In the genomic region with DNA sequence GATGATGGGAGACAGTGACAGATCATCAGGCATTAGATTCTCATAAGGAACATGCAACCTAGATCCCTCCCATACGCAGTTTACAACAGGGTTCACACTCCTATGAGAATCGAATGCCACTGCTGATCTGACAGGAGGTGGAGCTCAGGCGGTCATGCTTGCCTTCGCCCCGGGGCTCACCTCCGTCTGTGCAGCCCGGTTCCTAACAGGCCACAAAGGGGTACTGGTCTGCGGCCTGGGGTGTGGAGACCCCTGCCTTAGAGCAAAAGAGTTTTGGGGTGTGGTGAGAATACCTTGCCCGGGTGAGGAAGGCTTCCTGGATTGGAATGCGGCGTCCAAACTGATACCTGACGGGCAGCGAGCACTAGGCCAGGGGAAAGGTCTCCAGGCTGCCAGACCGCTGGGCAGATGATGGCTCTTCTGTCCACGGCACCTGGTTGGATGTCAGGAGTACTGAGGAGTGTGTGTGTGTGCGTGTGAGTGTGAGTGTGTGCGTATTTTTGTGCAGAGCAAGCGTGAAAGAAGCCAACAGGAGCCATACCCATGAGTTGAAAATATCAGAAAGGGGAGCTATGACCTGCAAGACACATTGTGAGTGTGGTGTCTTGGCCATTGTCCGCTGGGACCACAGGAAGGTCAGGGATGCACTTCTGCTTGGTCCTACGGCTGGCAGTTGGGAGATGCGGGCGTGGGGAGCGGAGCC, we compare ENCODE assay signal across 8 cellular contexts. TPM values are rescaled to one million over a fixed set of nuclear protein-coding genes. Genes with fewer than 3 reads are reported as not detected.
DNase-seq lines count a peak whose midpoint lies in the region; ATAC-seq and TF ChIP-seq lines count a peak whose summit lies in the region.

No MANE protein-coding gene starts in this region.

- no peaks in the 10 kb centered on the region for H3K4me1 ChIP-seq in neural progenitor cell

- ATAC-seq in HG03060 (IDR thresholded peaks at IDR 0.05; ENCODE audit: low read depth, unreplicated experiment): peak; percentile 4

- TF ChIP-seq CTCF in GM06990 (IDR thresholded peaks at IDR 0.05; ENCODE audit: insufficient read depth, low read length, poor library complexity, severe bottlenecking) (no peak), cardiac fibroblast (IDR thresholded peaks at IDR 0.05; ENCODE audit: low read depth, low read length) (no peak), neural progenitor cell (IDR thresholded peaks at IDR 0.05) (no peak)

- H3K4me2 ChIP-seq in neural progenitor cell: peak overlapping the region; percentile 73

- H3K36me3 ChIP-seq in GM06990 (ENCODE audit: control insufficient read depth, insufficient read depth, low read length) (no peaks in the 10 kb centered on the region), neural progenitor cell (no peaks in the 10 kb centered on the region)

- H3K27ac Mint-ChIP-seq in neural progenitor cell: no peak overlapping the region

- H3K79me2 ChIP-seq in neural progenitor cell (ENCODE audit: low read depth): no peaks in the 10 kb centered on the region

- H3K27me3 ChIP-seq in GM06990 (replicated peaks; ENCODE audit: control insufficient read depth, insufficient read depth, low read length) (no peaks in the 10 kb centered on the region), neural progenitor cell (no peaks in the 10 kb centered on the region)

- peaks cover 8% of the 10 kb centered on the region for H3K4me1 Mint-ChIP-seq in neural progenitor cell

- no peaks in the 10 kb centered on the region for H4K20me1 ChIP-seq in neural progenitor cell (ENCODE audit: low read depth)

- no peaks in the 10 kb centered on the region for H3F3A ChIP-seq in neural progenitor cell (ENCODE audit: low read depth)

- H3K4me3 Mint-ChIP-seq in neural progenitor cell: peak overlapping the region; percentile 89

- no peaks in the 10 kb centered on the region for H3K9me3 ChIP-seq in neural progenitor cell (ENCODE audit: low read depth)

- H3K9ac ChIP-seq in neural progenitor cell: no peak overlapping the region

- H3K27me3 Mint-ChIP-seq in neural progenitor cell (ENCODE audit: insufficient read depth, low read depth): peaks cover 6% of the 10 kb centered on the region

- H3K9me3 Mint-ChIP-seq in neural progenitor cell: peaks cover 6% of the 10 kb centered on the region

- DNase-seq in GM06990 (ENCODE audit: extremely low read depth, insufficient read length): no peak
- no peak for DNase-seq in cardiac fibroblast (ENCODE audit: low read depth in 2 of 2)
- no peak for DNase-seq in neural progenitor cell (ENCODE audit: low spot score)
- DNase-seq in RKO (ENCODE audit: low spot score): no peak
- no peak for DNase-seq in HuH-7 (ENCODE audit: low spot score)
- no peak for DNase-seq in middle frontal gyrus (ENCODE audit: extremely low spot score, low spot score)
- DNase-seq in DMS53 (lab: John Stamatoyannopoulos, UW): no peak

- H3K4me3 ChIP-seq in GM06990 (replicated peaks; ENCODE audit: low read depth, low read length): peak overlapping the region; percentile 43
- peak overlapping the region; percentile 11 to 32 for H3K4me3 ChIP-seq in cardiac fibroblast (replicated peaks in 1 of 2; ENCODE audit: low read depth in 2 of 2, low read length in 2 of 2)
- peak overlapping the region; percentile 75 for H3K4me3 ChIP-seq in neural progenitor cell

- no peak overlapping the region for H3K27ac ChIP-seq in neural progenitor cell

- H3K36me3 Mint-ChIP-seq in neural progenitor cell: no peaks in the 10 kb centered on the region

- H2AFZ ChIP-seq in neural progenitor cell (replicated peaks): peak overlapping the region; percentile 92

RNA-seq across cellular contexts. Expression of gene ACER2, which starts 55.4 kb away (rescaled TPM):
- 5.6 and 8.1 TPM in 2 replicates for total RNA-seq in neural progenitor cell (ENCODE audit: low replicate concordance)

Comparison
In these comparisons a context has a peak if more than half of its experiments do, and no peak if none do; other contexts are left out.
1. H3K4me3 ChIP-seq: peak in every context shown above with its lines; median percentile 75 in neural progenitor cell; 43 in GM06990; 22 in cardiac fibroblast.